ENCODE assay signal across 15 cellular contexts in the genomic region with DNA sequence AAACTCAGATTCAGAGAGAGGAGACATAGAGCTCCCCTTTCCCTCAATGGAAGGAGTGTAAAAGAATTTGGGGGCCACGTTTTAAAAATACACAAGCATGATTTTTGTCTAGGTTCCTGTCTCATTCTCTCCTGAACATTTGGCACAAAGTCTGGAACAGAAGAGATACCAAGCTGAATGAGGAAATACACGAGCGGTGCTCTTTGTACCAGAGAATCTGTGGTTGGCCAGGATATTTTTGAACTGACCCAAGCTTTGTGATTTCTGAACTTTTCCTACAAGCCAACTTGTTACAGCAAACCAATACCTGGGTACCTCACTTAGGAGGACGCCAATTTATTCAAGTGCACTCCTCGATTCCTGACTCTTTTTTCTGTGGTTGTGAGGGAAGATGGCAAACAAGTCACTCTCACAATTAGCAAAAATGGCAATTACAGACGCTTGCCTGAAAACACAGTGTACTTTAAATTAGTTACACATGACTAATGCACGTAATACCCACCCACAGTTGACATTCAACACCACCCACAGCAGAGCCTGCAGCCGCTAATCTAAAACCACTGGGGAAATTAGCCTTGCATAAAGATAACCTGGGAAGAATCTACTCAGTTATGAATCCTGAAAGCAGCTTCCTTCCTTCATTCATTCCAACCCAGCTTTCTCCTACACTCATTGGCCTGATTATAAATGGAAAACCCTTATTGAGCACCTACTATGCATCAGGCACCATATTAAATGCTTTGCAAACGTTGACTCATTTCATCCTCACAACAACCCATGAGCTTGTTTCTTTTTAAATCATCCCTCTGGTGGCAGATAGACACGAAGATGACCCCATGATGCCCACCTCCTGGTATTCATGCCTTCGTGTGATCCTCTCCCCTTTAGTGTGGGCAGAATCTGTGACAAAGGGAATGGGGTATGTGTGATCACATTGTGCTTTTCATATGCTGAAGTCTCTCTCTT.
DNase-seq lines count a peak whose midpoint lies in the region; ATAC-seq lines count a peak whose summit lies in the region.
"Had no signal": no experiment of that assay in that cellular context is flagged by ENCODE, and none has a peak within 500 bp of the region (broad histone marks: within the 10 kb centered on the region; RNA-seq: fewer than 3 reads in every experiment).

No MANE protein-coding gene starts in this region.

- intact Hi-C loops in dendritic cell treated with granulocyte-macrophage colony-stimulating factor and Interleukin-4, amounts not matched to agents 40 ng/mL and 50 ng/mL, for 4 days (cut with micrococcal nuclease): no loop called here

- H3K4me1 Mint-ChIP-seq in dendritic cell treated with granulocyte-macrophage colony-stimulating factor and Interleukin-4, amounts not matched to agents 40 ng/mL and 50 ng/mL, for 4 days (ENCODE audit: low read depth): peaks cover 50% of the 10 kb centered on the region

- DNase-seq in activated naive CD4-positive, alpha-beta T cell treated with anti-CD3 and anti-CD28 coated beads, Interleukin-2, amount 50 U/mL, for 72 hours (ENCODE audit: low spot score in 2 of 2): no peak
- DNase-seq in activated naive CD4-positive, alpha-beta T cell treated with anti-CD3 and anti-CD28 coated beads, Interleukin-2, amount 50 U/mL, for 16 hours: no peak
- peak; percentile 22 for DNase-seq in stimulated activated naive CD8-positive, alpha-beta T cell treated with anti-CD3 and anti-CD28 coated beads, Interleukin-15, Interleukin-2, amounts not matched to agents 100 U/mL and 50 U/mL, for 24 hours
- DNase-seq in NCI-H2227 treated with DMSO at 0.1 percent for 48 hours (lab: John Stamatoyannopoulos, UW) (no peak), 8988T (no peak)
- DNase-seq: activated CD8-positive, alpha-beta memory T cell treated with anti-CD3 and anti-CD28 coated beads, Interleukin-2, amount 10 ng/mL, durations not matched to agents 7 days and 5 days; dermis blood vessel endothelial cell; DND-41; HFFc6; Karpas-422; ovary had no signal

- H3K27me3 Mint-ChIP-seq in dendritic cell treated with granulocyte-macrophage colony-stimulating factor and Interleukin-4, amounts not matched to agents 40 ng/mL and 50 ng/mL, for 4 days: no peaks in the 10 kb centered on the region
- H3K27me3 Mint-ChIP-seq: activated CD8-positive, alpha-beta memory T cell treated with anti-CD3 and anti-CD28 coated beads, Interleukin-2, amount 10 ng/mL, durations not matched to agents 7 days and 5 days had no signal

- peak; percentile 61 to 62 for ATAC-seq in activated naive CD4-positive, alpha-beta T cell treated with anti-CD3 and anti-CD28 coated beads, Interleukin-2, amount 50 U/mL, for 72 hours
- ATAC-seq in HG03060 (IDR thresholded peaks at IDR 0.05; ENCODE audit: low read depth, unreplicated experiment) (peak; percentile 38), HG03159 (IDR thresholded peaks at IDR 0.05; ENCODE audit: unreplicated experiment) (no peak)
- ATAC-seq in stimulated activated naive CD8-positive, alpha-beta T cell treated with anti-CD3 and anti-CD28 coated beads, Interleukin-15, Interleukin-2, amounts not matched to agents 100 U/mL and 50 U/mL, for 24 hours: peak; percentile 81
- ATAC-seq: activated CD8-positive, alpha-beta memory T cell treated with anti-CD3 and anti-CD28 coated beads, Interleukin-2, amount 10 ng/mL, durations not matched to agents 7 days and 5 days; Panc1 had no signal

- no peaks in the 10 kb centered on the region for H3K9me3 Mint-ChIP-seq in activated naive CD4-positive, alpha-beta T cell treated with anti-CD3 and anti-CD28 coated beads, Interleukin-2, amount 50 U/mL, for 72 hours
- no peaks in the 10 kb centered on the region for H3K9me3 Mint-ChIP-seq in dendritic cell treated with granulocyte-macrophage colony-stimulating factor and Interleukin-4, amounts not matched to agents 40 ng/mL and 50 ng/mL, for 4 days

- no peak overlapping the region for H3K27ac Mint-ChIP-seq in activated naive CD4-positive, alpha-beta T cell treated with anti-CD3 and anti-CD28 coated beads, Interleukin-2, amount 50 U/mL, for 72 hours
- peak overlapping the region; percentile 50 for H3K27ac Mint-ChIP-seq in dendritic cell treated with granulocyte-macrophage colony-stimulating factor and Interleukin-4, amounts not matched to agents 40 ng/mL and 50 ng/mL, for 4 days
- H3K27ac Mint-ChIP-seq: activated CD8-positive, alpha-beta memory T cell treated with anti-CD3 and anti-CD28 coated beads, Interleukin-2, amount 10 ng/mL, durations not matched to agents 7 days and 5 days; HFFc6 had no signal

- H3K36me3 Mint-ChIP-seq in activated naive CD4-positive, alpha-beta T cell treated with anti-CD3 and anti-CD28 coated beads, Interleukin-2, amount 50 U/mL, for 72 hours: no peaks in the 10 kb centered on the region
- no peaks in the 10 kb centered on the region for H3K36me3 Mint-ChIP-seq in dendritic cell treated with granulocyte-macrophage colony-stimulating factor and Interleukin-4, amounts not matched to agents 40 ng/mL and 50 ng/mL, for 4 days (ENCODE audit: low read depth)
- H3K36me3 Mint-ChIP-seq: activated CD8-positive, alpha-beta memory T cell treated with anti-CD3 and anti-CD28 coated beads, Interleukin-2, amount 10 ng/mL, durations not matched to agents 7 days and 5 days had no signal

- H3K4me3 Mint-ChIP-seq in dendritic cell treated with granulocyte-macrophage colony-stimulating factor and Interleukin-4, amounts not matched to agents 40 ng/mL and 50 ng/mL, for 4 days: no peak overlapping the region
- H3K4me3 Mint-ChIP-seq: activated CD8-positive, alpha-beta memory T cell treated with anti-CD3 and anti-CD28 coated beads, Interleukin-2, amount 10 ng/mL, durations not matched to agents 7 days and 5 days; HFFc6 had no signal
